ENCODE assay signal across 25 cellular contexts in the genomic region with DNA sequence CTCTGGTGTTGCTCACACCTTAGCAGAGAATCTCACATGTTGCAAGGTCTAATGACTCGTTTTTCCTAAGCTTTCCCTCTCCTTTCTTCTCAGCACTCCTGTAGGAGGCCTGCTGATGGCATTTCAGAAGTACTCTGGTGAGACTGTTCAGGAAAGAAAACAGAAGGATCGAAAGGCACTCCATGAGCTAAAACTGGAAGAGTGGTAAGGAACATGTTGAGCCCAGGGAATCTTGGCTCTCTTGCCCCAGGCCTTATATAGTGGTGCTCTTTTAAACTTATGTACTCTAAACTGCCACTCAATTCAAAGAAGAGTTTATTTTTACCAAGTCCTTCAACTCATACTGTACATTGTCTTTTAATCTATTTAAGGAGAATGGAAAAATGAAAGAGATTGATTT. TPM values are rescaled to one million over a fixed set of nuclear protein-coding genes. Genes with fewer than 3 reads are reported as not detected.
"Had no signal": no experiment of that assay in that cellular context is flagged by ENCODE, and none has a peak within 500 bp of the region (broad histone marks: within the 10 kb centered on the region; RNA-seq: fewer than 3 reads in every experiment).

No MANE protein-coding gene starts in this region.

- H3K36me3 ChIP-seq: uterus had no signal

- H3K4me3 ChIP-seq: adrenal gland, body of pancreas, hepatocyte, lower lobe of right lung, SJSA1, thoracic aorta, uterus had no signal

- H3K27me3 ChIP-seq: adrenal gland, body of pancreas, foreskin keratinocyte, hepatocyte, SJSA1, uterus had no signal

- H3K27me3 Mint-ChIP-seq: activated B cell treated with CpG ODN at 0.5 μM for 24 hours; natural killer cell treated with Interleukin-12 subunit alpha and Interleukin-12 subunit beta and Interleukin-15 and Interleukin-18, amount 100 ng/mL, for 72 hours; type B pancreatic cell had no signal

- H3K9me3 ChIP-seq: adrenal gland, body of pancreas, lower lobe of right lung, SJSA1, thoracic aorta, uterus had no signal

- H3K4me1 ChIP-seq: adrenal gland, body of pancreas, foreskin keratinocyte, lower lobe of right lung, SJSA1, uterus had no signal

- ATAC-seq: activated naive CD4-positive, alpha-beta T cell treated with anti-CD3 and anti-CD28 coated beads, Interleukin-2, amount 50 U/mL, for 72 hours; activated T-cell treated with anti-CD3 and anti-CD28 coated beads, Interleukin-2, amount 50 U/mL, for 72 hours; body of pancreas; foreskin keratinocyte; left colon; natural killer cell treated with Interleukin-12 subunit alpha and Interleukin-12 subunit beta and Interleukin-15 and Interleukin-18, amount 100 ng/mL, for 72 hours had no signal

- DNase-seq: activated B cell treated with CpG ODN at 0.5 μM for 24 hours; activated CD4-positive, alpha-beta T cell treated with anti-CD3 and anti-CD28 coated beads, Interleukin-2, amount 50 U/mL, for 1 hour; activated naive CD4-positive, alpha-beta T cell; activated T-cell treated with anti-CD3 and anti-CD28 coated beads for 4 hours; activated T-cell treated with anti-CD3 and anti-CD28 coated beads, Interleukin-2, amount 50 U/mL, for 72 hours; adrenal gland; aorta; body of pancreas; foreskin keratinocyte; islet precursor cell; left colon; lower lobe of right lung; mesendoderm; retina; stimulated activated naive CD4-positive, alpha-beta T cell treated with Interleukin-2 at 50 U/mL for 16 hours; T-helper 2 cell; uterus had no signal

- H3K4me3 Mint-ChIP-seq: activated B cell treated with CpG ODN at 0.5 μM for 24 hours; activated T-cell treated with anti-CD3 and anti-CD28 coated beads, Interleukin-2, amount 50 U/mL, for 72 hours; natural killer cell treated with Interleukin-12 subunit alpha and Interleukin-12 subunit beta and Interleukin-15 and Interleukin-18, amount 100 ng/mL, for 72 hours; type B pancreatic cell had no signal

- H3K9me3 Mint-ChIP-seq: activated B cell treated with CpG ODN at 0.5 μM for 24 hours; natural killer cell treated with Interleukin-12 subunit alpha and Interleukin-12 subunit beta and Interleukin-15 and Interleukin-18, amount 100 ng/mL, for 72 hours had no signal

- FAIRE-seq: endothelial cell of umbilical vein had no signal

- H3K27ac ChIP-seq: adrenal gland, body of pancreas, foreskin keratinocyte, hepatocyte, lower lobe of right lung, SJSA1, thoracic aorta, uterus had no signal

- H3K27ac Mint-ChIP-seq: activated B cell treated with CpG ODN at 0.5 μM for 24 hours; activated naive CD4-positive, alpha-beta T cell treated with anti-CD3 and anti-CD28 coated beads, Interleukin-2, amount 50 U/mL, for 72 hours; activated T-cell treated with anti-CD3 and anti-CD28 coated beads, Interleukin-2, amount 50 U/mL, for 72 hours; natural killer cell treated with Interleukin-12 subunit alpha and Interleukin-12 subunit beta and Interleukin-15 and Interleukin-18, amount 100 ng/mL, for 72 hours; type B pancreatic cell had no signal

RNA-seq across cellular contexts. Expression of gene CD80, which starts 42.3 kb away (rescaled TPM):
- total RNA-seq: chondrocyte, endothelial cell of umbilical vein, foreskin keratinocyte, SJSA1 had no signal
- polyA plus RNA-seq: endothelial cell of umbilical vein, foreskin keratinocyte, hepatocyte had no signal
